Comparison of ENCODE assay signal across 14 cellular contexts in the genomic region with DNA sequence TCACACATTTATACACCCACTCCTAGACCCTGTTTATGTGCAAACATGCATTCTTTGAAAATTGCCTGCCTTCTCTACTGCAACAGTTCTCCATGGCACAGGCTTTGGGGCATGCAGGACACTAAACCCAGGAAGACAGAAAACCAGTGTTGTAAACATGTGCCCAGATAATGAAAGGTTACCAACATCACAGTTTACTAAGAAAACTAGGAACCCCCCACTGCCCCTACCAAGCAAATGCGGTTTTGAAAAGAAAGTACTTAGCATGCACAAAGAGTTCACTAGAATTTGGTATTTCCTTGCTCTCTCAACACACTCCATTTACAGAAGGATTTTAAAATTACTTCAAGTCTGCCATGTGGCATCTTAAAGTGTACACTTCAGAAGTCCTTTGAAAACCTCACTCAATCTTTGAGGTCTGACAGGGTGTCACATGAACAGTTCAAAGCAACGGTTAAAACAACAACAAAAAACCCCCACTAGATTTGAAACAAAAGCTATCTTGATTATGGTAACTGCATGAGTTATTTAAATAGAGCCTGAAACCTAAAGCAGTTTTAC.
A peak's percentile ranks its signal among the peaks of the same experiment; 100 is the strongest.
DNase-seq lines count a peak whose midpoint lies in the region; ATAC-seq and TF ChIP-seq lines count a peak whose summit lies in the region.
"Had no signal": no experiment of that assay in that cellular context is flagged by ENCODE, and none has a peak within 500 bp of the region (broad histone marks: within the 10 kb centered on the region; RNA-seq: fewer than 3 reads in every experiment).

No MANE protein-coding gene starts in this region.

- H3K9me3 ChIP-seq in thyroid gland, result no peaks in the 10 kb centered on the region
- H3K9me3 ChIP-seq in right atrium auricular region, result peaks cover 0 to 7% of the 10 kb centered on the region in 2 donors
- H3K9me3 ChIP-seq: uterus had no signal

- 16 to 30% methylated on average over 2 of the region's 2 CpGs for WGBS in thyroid gland, 2 donors

- peak overlapping the region in 2 of 3 donors; percentile 25 to 50 for H3K27ac ChIP-seq in thyroid gland
- no peak overlapping the region for H3K27ac ChIP-seq in right atrium auricular region
- H3K27ac ChIP-seq: uterus had no signal

- H3K4me3 ChIP-seq in thyroid gland (replicated peaks in 1 of 3) (no peak overlapping the region), right atrium auricular region (no peak overlapping the region)
- H3K4me3 ChIP-seq: uterus had no signal

- TF ChIP-seq CTCF in thyroid gland (IDR thresholded peaks at IDR 0.05), result no peak
- no peak for TF ChIP-seq CTCF in right atrium auricular region (IDR thresholded peaks at IDR 0.05)

- peak overlapping the region; percentile 77 to 91 for H3K27ac Mint-ChIP-seq in activated naive CD4-positive, alpha-beta T cell treated with anti-CD3 and anti-CD28 coated beads, Interleukin-2, amount 50 U/mL, for 72 hours

- H3K4me1 ChIP-seq in thyroid gland, result peaks cover 26 to 35% of the 10 kb centered on the region in 2 donors
- peaks cover 0 to 3% of the 10 kb centered on the region in 2 donors for H3K4me1 ChIP-seq in right atrium auricular region
- H3K4me1 ChIP-seq: uterus had no signal

- DNase-seq in activated T-cell treated with anti-CD3 and anti-CD28 coated beads, Interleukin-2, amount 50 U/mL, for 1 hour, result peak; percentile 32
- DNase-seq in activated T-cell treated with anti-CD3 and anti-CD28 coated beads for 4 hours (no peak), thyroid gland (no peak), NCI-H345 treated with DMSO at 0.1 percent for 48 hours (lab: John Stamatoyannopoulos, UW; ENCODE audit: unreplicated experiment) (no peak), AG20443 (ENCODE audit: low spot score) (no peak), right atrium auricular region (ENCODE audit: low spot score) (no peak)
- DNase-seq in activated naive CD4-positive, alpha-beta T cell treated with anti-CD3 and anti-CD28 coated beads, Interleukin-2, amount 50 U/mL, for 72 hours (ENCODE audit: low spot score in 2 of 2), result no peak
- DNase-seq: activated CD4-positive, alpha-beta T cell treated with anti-CD3 and anti-CD28 coated beads for 1 hour; GF-D8; NCI-H510A; retina; uterus had no signal

- H3K9me3 Mint-ChIP-seq in activated naive CD4-positive, alpha-beta T cell treated with anti-CD3 and anti-CD28 coated beads, Interleukin-2, amount 50 U/mL, for 72 hours, result no peaks in the 10 kb centered on the region

- H3K27me3 ChIP-seq in thyroid gland (no peaks in the 10 kb centered on the region), right atrium auricular region (no peaks in the 10 kb centered on the region)
- H3K27me3 ChIP-seq: uterus had no signal

- H3K36me3 Mint-ChIP-seq in activated naive CD4-positive, alpha-beta T cell treated with anti-CD3 and anti-CD28 coated beads, Interleukin-2, amount 50 U/mL, for 72 hours, result peaks cover 0 to 21% of the 10 kb centered on the region in 2 donors

- TF ChIP-seq POLR2A in thyroid gland (IDR thresholded peaks at IDR 0.05), result no peak

- H3K36me3 ChIP-seq in thyroid gland, result no peaks in the 10 kb centered on the region
- H3K36me3 ChIP-seq in right atrium auricular region, result peaks cover 14% of the 10 kb centered on the region
- H3K36me3 ChIP-seq: uterus had no signal

- intact Hi-C loops in thyroid gland (cut with DNase I), result no loop called here

- peak; percentile 49 for ATAC-seq in HG03025 (IDR thresholded peaks at IDR 0.05; ENCODE audit: low FRiP score, unreplicated experiment)
- peak; percentile 53 to 57 for ATAC-seq in activated naive CD4-positive, alpha-beta T cell treated with anti-CD3 and anti-CD28 coated beads, Interleukin-2, amount 50 U/mL, for 72 hours
- ATAC-seq: Right ventricle myocardium inferior had no signal

Comparison
In these comparisons a context has a peak if more than half of its experiments do, and no peak if none do; other contexts are left out.
1. H3K27ac ChIP-seq: peak in thyroid gland (2 of 3); none in right atrium auricular region (0 of 2).